In the genomic region with DNA sequence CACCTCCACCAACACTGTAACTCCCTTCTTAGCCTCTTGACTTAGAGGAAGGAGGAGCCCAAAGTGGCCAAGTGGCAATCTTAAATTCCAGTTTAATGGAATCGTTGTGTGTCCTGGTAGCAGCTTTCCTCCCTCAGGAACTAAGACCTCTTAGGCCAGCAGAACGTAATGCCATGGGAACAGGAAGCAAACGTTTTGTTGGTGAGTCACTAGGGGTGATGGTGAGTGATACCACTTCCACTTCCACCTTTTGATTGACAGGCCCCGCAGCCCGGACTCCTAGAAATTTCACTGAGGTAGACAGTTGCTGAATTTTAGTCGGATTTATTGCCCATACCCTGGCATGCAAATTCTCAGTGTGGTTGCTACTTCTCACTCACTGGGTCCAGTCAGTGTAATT, we compare ENCODE assay signal across 19 cellular contexts.
A peak's percentile ranks its signal among the peaks of the same experiment; 100 is the strongest.
DNase-seq lines count a peak whose midpoint lies in the region; ATAC-seq and TF ChIP-seq lines count a peak whose summit lies in the region.
"Had no signal": no experiment of that assay in that cellular context is flagged by ENCODE, and none has a peak within 500 bp of the region (broad histone marks: within the 10 kb centered on the region; RNA-seq: fewer than 3 reads in every experiment).

No MANE protein-coding gene starts in this region.

- H4K91ac ChIP-seq in IMR-90 (ENCODE audit: insufficient read depth, low read depth, low read length): no peak overlapping the region

- H3K56ac ChIP-seq in IMR-90 (ENCODE audit: extremely low read depth, insufficient read depth, low read length): no peak overlapping the region

- H3K4me3 ChIP-seq in IMR-90 (ENCODE audit: insufficient read depth, low read depth, low read length) (no peak overlapping the region), thyroid gland (replicated peaks in 1 of 3) (no peak overlapping the region), heart left ventricle (no peak overlapping the region), Karpas-422 (ENCODE audit: low read length) (no peak overlapping the region)
- H3K4me3 ChIP-seq: heart right ventricle, Peyer's patch, transverse colon had no signal

- H4K20me1 ChIP-seq in IMR-90 (ENCODE audit: insufficient read depth, low read length) (no peaks in the 10 kb centered on the region), Karpas-422 (ENCODE audit: insufficient read depth, low read depth, low read length) (no peaks in the 10 kb centered on the region)

- no peak overlapping the region for H3K9ac ChIP-seq in IMR-90 (ENCODE audit: low read depth, low read length)
- H3K9ac ChIP-seq in Karpas-422 (ENCODE audit: low read length): no peak overlapping the region

- H3K27me3 ChIP-seq in IMR-90 (ENCODE audit: control insufficient read depth, insufficient read depth, low read length) (no peaks in the 10 kb centered on the region), thyroid gland (no peaks in the 10 kb centered on the region), heart left ventricle (no peaks in the 10 kb centered on the region), Karpas-422 (ENCODE audit: low read length) (no peaks in the 10 kb centered on the region)
- H3K27me3 ChIP-seq: heart right ventricle, Peyer's patch, transverse colon had no signal

- H3K18ac ChIP-seq in IMR-90 (ENCODE audit: low read depth, low read length): no peak overlapping the region

- 0 out of 3 replicates have a peak overlapping the region, but pooled peaks have one; percentile 57 for H2BK15ac ChIP-seq in IMR-90 (ENCODE audit: low read depth, low read length)

- DNase-seq in A172 (ENCODE audit: low spot score) (peak; percentile 81), IMR-90 (no peak), amniotic epithelial cell (ENCODE audit: low read depth) (peak; percentile 37), glomerular endothelial cell (ENCODE audit: extremely low read depth, low read depth, low spot score) (peak; percentile 48), thyroid gland (no peak), heart left ventricle (no peak), Karpas-422 (no peak), NCI-H1694 (lab: John Stamatoyannopoulos, UW) (no peak)
- DNase-seq: activated CD4-positive, alpha-beta T cell treated with anti-CD3 and anti-CD28 coated beads, Interleukin-2, amount 50 U/mL, for 1 hour; activated naive CD4-positive, alpha-beta T cell treated with Interleukin-2 at 50 U/mL for 16 hours; activated T-cell treated with anti-CD3 and anti-CD28 coated beads for 4 hours; DMS153; heart right ventricle; midbrain; NCI-H774; Peyer's patch; stimulated activated CD4-positive, alpha-beta T cell treated with anti-CD3 and anti-CD28 coated beads, Interleukin-15, amount 100 ng/mL, for 24 hours; stimulated activated naive CD4-positive, alpha-beta T cell treated with Interleukin-2 at 50 U/mL for 16 hours; transverse colon had no signal

- no CpG with 5 or more reads among the region's 6 CpGs for WGBS in IMR-90 (ENCODE audit: extremely low coverage in 2 of 2, insufficient read length in 1 of 2), 2 experiments
- WGBS in thyroid gland, 2 donors: 64 to 68% methylated on average over 6 of the region's 6 CpGs
- 62 to 67% (median 64%) methylated on average over 6 of the region's 6 CpGs for WGBS in heart left ventricle, 4 donors

- no peaks in the 10 kb centered on the region for H3K36me3 ChIP-seq in IMR-90 (ENCODE audit: control insufficient read depth, insufficient read depth, low read length)
- H3K36me3 ChIP-seq in thyroid gland: no peaks in the 10 kb centered on the region
- no peaks in the 10 kb centered on the region for H3K36me3 ChIP-seq in heart left ventricle
- no peaks in the 10 kb centered on the region for H3K36me3 ChIP-seq in Karpas-422 (ENCODE audit: insufficient read depth, low read length)
- H3K36me3 ChIP-seq: heart right ventricle, Peyer's patch, transverse colon had no signal

- H2AK5ac ChIP-seq in IMR-90 (ENCODE audit: low read depth, low read length): no peak overlapping the region

- peak overlapping the region; percentile 22; the same call in 1 of the 2 replicates for H3K4ac ChIP-seq in IMR-90 (ENCODE audit: low read depth, low read length)

- dilution Hi-C loops in IMR-90 (cut with HindIII; ENCODE audit: low sequenced_read_pairs, unreplicated experiment): no loop called here

- H3K9me3 ChIP-seq in IMR-90 (ENCODE audit: control insufficient read depth, insufficient read depth, low read length): no peaks in the 10 kb centered on the region
- H3K9me3 ChIP-seq in thyroid gland: no peaks in the 10 kb centered on the region
- H3K9me3 ChIP-seq in heart left ventricle: no peaks in the 10 kb centered on the region
- H3K9me3 ChIP-seq in Karpas-422 (ENCODE audit: low read length): no peaks in the 10 kb centered on the region
- H3K9me3 ChIP-seq: heart right ventricle, Peyer's patch, transverse colon had no signal

- H2BK20ac ChIP-seq in IMR-90 (ENCODE audit: low read depth, low read length): no peak overlapping the region

- intact Hi-C loops in IMR-90 (cut with micrococcal nuclease): no loop called here
- intact Hi-C loops in thyroid gland (cut with DNase I): no loop called here
- intact Hi-C loops in heart left ventricle (cut with DNase I): no loop called here

- TF ChIP-seq POLR2A in IMR-90 (IDR thresholded peaks at IDR 0.05; ENCODE audit: low read depth, low read length) (no peak), thyroid gland (IDR thresholded peaks at IDR 0.05) (no peak), heart left ventricle (IDR thresholded peaks at IDR 0.05) (no peak)

- in situ Hi-C loops in IMR-90 (cut with MboI; ENCODE audit: low sequenced_read_pairs): no loop called here

- H3K4me1 ChIP-seq in IMR-90 (ENCODE audit: control insufficient read depth, insufficient read depth, low read length) (0 out of 2 replicates have a peak, but pooled peaks cover 2% of the 10 kb centered on the region), thyroid gland (no peaks in the 10 kb centered on the region), heart left ventricle (no peaks in the 10 kb centered on the region), Karpas-422 (ENCODE audit: low read length) (no peaks in the 10 kb centered on the region)
- H3K4me1 ChIP-seq: heart right ventricle, Peyer's patch, transverse colon had no signal

- no peaks in the 10 kb centered on the region for H3K9me2 ChIP-seq in Karpas-422 (replicated peaks; ENCODE audit: insufficient read depth, low read length)

- H3K27ac ChIP-seq in IMR-90 (ENCODE audit: insufficient read depth, low read length) (no peak overlapping the region), thyroid gland (no peak overlapping the region), heart left ventricle (no peak overlapping the region), Karpas-422 (ENCODE audit: low read length) (no peak overlapping the region)
- H3K27ac ChIP-seq: heart right ventricle, Peyer's patch, transverse colon had no signal

- no peak for ATAC-seq in IMR-90 (ENCODE audit: low read depth)
- ATAC-seq in heart left ventricle: no peak
- ATAC-seq: heart right ventricle had no signal

- H3K79me2 ChIP-seq in Karpas-422 (ENCODE audit: low read length): no peaks in the 10 kb centered on the region

- H2BK120ac ChIP-seq in IMR-90 (ENCODE audit: low read depth, low read length): peak overlapping the region; percentile 19; the same call in 1 of the 2 replicates

- no peak overlapping the region for H3K4me2 ChIP-seq in IMR-90 (ENCODE audit: low read depth, low read length)
- H3K4me2 ChIP-seq in Karpas-422 (ENCODE audit: low read depth, low read length, poor library complexity, severe bottlenecking): no peak overlapping the region

- H4K8ac ChIP-seq in IMR-90 (ENCODE audit: low read depth in 2 of 2, low read length in 2 of 2): peak overlapping the region in 1 of 2 experiments; percentile 23; a peak in 1 of 4 replicates

- TF ChIP-seq RAD21 in IMR-90 (IDR thresholded peaks at IDR 0.05; ENCODE audit: low read length): no peak

- H3K23ac ChIP-seq in IMR-90 (ENCODE audit: low read depth, low read length): no peak overlapping the region

- H2AFZ ChIP-seq in IMR-90 (replicated peaks; ENCODE audit: low read length, poor library complexity) (peak overlapping the region; percentile 10), Karpas-422 (ENCODE audit: low read length) (no peak overlapping the region)

- no peaks in the 10 kb centered on the region for H3K79me1 ChIP-seq in IMR-90 (ENCODE audit: low read depth in 1 of 2, low read length in 2 of 2)

- no peak overlapping the region for H2AK9ac ChIP-seq in IMR-90 (replicated peaks; ENCODE audit: low read depth, low read length, poor library complexity)

- no peak overlapping the region for H4K5ac ChIP-seq in IMR-90 (ENCODE audit: low read depth, low read length)

- BruUV-seq in IMR-90 (replicated peaks; lab: Mats Ljungman, UMichigan): no TSS peak

- CTCF ChIA-PET in IMR-90 (lab: Yijun Ruan, JAX): no interaction called here

- no peak overlapping the region for H2BK5ac ChIP-seq in IMR-90 (ENCODE audit: low read depth, low read length, poor library complexity, severe bottlenecking)

- POLR2A ChIA-PET in IMR-90 (lab: Charles Lee; ENCODE audit: unreplicated experiment): no interaction called here

- H3K9me1 ChIP-seq in IMR-90 (ENCODE audit: insufficient read depth, low read length): no peaks in the 10 kb centered on the region

- TF ChIP-seq CTCF in IMR-90 (conservative IDR thresholded peaks at IDR 0.05; ENCODE audit: low read depth, low read length) (no peak), thyroid gland (IDR thresholded peaks at IDR 0.05) (no peak), heart left ventricle (IDR thresholded peaks at IDR 0.05) (no peak)

- peak overlapping the region; percentile 25; the same call in 1 of the 2 replicates for H3K14ac ChIP-seq in IMR-90 (replicated peaks; ENCODE audit: low read depth, low read length)

TF ChIP-seq in IMR-90, 13 proteins besides CTCF, POLR2A, EP300 and RAD21:
- TF ChIP-seq BHLHE40 (IDR thresholded peaks at IDR 0.05; ENCODE audit: low read depth, low read length): no peak
- no peak for TF ChIP-seq CEBPB (IDR thresholded peaks at IDR 0.05; ENCODE audit: low read depth, low read length)
- no peak for TF ChIP-seq FOS (IDR thresholded peaks at IDR 0.05; ENCODE audit: low read depth, low read length)

Comparison
In these comparisons a context has a peak if more than half of its experiments do, and no peak if none do; other contexts are left out.
1. DNase-seq: peak in A172 (single experiment), amniotic epithelial cell (single experiment) and glomerular endothelial cell (single experiment); none in IMR-90 (single experiment), thyroid gland (0 of 2), heart left ventricle (0 of 5), Karpas-422 (single experiment) and NCI-H1694 (single experiment).